ENCODE assay signal across 8 cellular contexts in the genomic region with DNA sequence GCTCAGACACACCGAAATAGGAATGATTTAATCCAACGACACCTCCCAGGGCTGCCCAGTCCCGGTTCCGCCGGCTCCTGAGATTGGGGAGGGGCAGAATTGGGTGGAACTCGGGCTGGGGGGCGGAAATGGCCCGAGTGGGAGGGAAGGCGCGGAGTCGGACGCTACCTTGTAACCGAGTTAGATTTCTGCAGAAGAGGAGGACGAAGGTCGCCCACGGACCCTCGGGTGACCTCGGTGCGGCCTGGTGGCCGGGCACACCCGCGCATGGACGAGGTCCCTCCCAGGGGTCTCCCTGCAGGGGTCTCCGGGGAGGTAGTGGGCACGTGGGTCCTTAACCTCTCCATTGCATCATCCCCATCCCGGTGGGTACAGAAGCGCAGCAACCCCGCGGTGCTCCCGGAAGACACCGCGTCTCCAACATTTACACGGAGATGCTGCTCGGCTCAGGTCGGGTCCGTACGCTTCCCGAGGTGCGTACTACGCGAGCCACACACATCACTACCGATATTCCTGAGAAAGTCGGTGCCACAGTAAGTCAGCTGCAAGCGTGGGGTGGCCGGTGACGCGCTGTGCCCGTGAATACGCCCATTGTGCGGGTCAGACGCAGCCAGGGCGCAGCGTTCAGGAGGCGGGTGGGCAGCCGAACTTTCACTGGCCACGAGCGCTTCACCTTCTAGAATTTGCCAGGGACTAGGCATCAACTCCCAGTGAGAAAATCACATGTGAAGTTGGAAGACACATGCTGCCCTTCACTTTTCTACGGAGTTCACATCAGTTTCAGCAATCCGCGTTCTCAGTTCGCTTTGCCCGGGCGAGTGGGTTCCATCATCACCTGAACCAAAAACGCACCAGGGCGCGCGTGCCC. TPM values are rescaled to one million over a fixed set of nuclear protein-coding genes. Genes with fewer than 3 reads are reported as not detected.
DNase-seq lines count a peak whose midpoint lies in the region; ATAC-seq and TF ChIP-seq lines count a peak whose summit lies in the region.

No MANE protein-coding gene starts in this region.

- POLR2A ChIA-PET in SK-N-SH (lab: Yijun Ruan, JAX), result no interaction called here

- peak overlapping the region; percentile 98 for H3K4me2 ChIP-seq in SK-N-SH

- peaks cover 6% of the 10 kb centered on the region; the same call in 1 of the 2 replicates for H4K20me1 ChIP-seq in SK-N-SH (ENCODE audit: insufficient read depth)

- CTCF ChIA-PET in SK-N-SH (lab: Yijun Ruan, JAX), result no interaction called here

- H3K9me3 Mint-ChIP-seq in chondrocyte (ENCODE audit: low read depth), result no peaks in the 10 kb centered on the region

- peak overlapping the region; percentile 70 to 72 for H3K27ac ChIP-seq in SK-N-SH (ENCODE audit: low read depth in 2 of 2, low read length in 1 of 2)

- no peaks in the 10 kb centered on the region for H3K9me2 ChIP-seq in SK-N-SH

- 1% methylated on average over 27 of the region's 67 CpGs for WGBS in SK-N-SH (ENCODE audit: low lambda C conversion rate)

- TF ChIP-seq RAD21 in SK-N-SH (IDR thresholded peaks at IDR 0.05; ENCODE audit: low read length), result no peak

- H3K27me3 Mint-ChIP-seq in chondrocyte (ENCODE audit: low read depth), result no peaks in the 10 kb centered on the region

- peaks cover 12% of the 10 kb centered on the region for H3F3A ChIP-seq in SK-N-SH (replicated peaks; ENCODE audit: insufficient read depth)

- peak overlapping the region; percentile 88 for H3K4me3 Mint-ChIP-seq in chondrocyte (ENCODE audit: unreplicated experiment)

- peak overlapping the region; percentile 62 to 81 for H3K4me3 ChIP-seq in SK-N-SH (ENCODE audit: low read depth in 2 of 2, low read length in 1 of 2)

- H3K79me2 ChIP-seq in SK-N-SH (ENCODE audit: insufficient read depth), result peaks cover 20% of the 10 kb centered on the region

- H3K27ac Mint-ChIP-seq in chondrocyte (ENCODE audit: unreplicated experiment), result peak overlapping the region; percentile 96

- H3K9ac ChIP-seq in SK-N-SH, result peak overlapping the region; percentile 53; the same call in 1 of the 2 replicates

- H3K36me3 ChIP-seq in SK-N-SH (replicated peaks in 1 of 2; ENCODE audit: control insufficient read depth in 1 of 2, insufficient read depth in 2 of 2, low read length in 1 of 2), result no peaks in the 10 kb centered on the region

- no peaks in the 10 kb centered on the region for H3K36me3 Mint-ChIP-seq in chondrocyte (ENCODE audit: low read depth)

- ATAC-seq in HG03097 (IDR thresholded peaks at IDR 0.05; ENCODE audit: low FRiP score, unreplicated experiment) (peak; percentile 1), left lobe of liver (peak; percentile 20), HG03039 (IDR thresholded peaks at IDR 0.05; ENCODE audit: unreplicated experiment) (no peak)
- ATAC-seq in activated CD4-positive, CD25-positive, alpha-beta regulatory T cell treated with anti-CD3 and anti-CD28 coated beads, Interleukin-2, amount 50 U/mL, for 24 hours, result no peak

- H3K9me3 ChIP-seq in SK-N-SH, result no peaks in the 10 kb centered on the region

- H3K4me1 Mint-ChIP-seq in chondrocyte (ENCODE audit: low read depth), result peaks cover 44% of the 10 kb centered on the region

- H3K4me1 ChIP-seq in SK-N-SH (ENCODE audit: control insufficient read depth in 1 of 2, insufficient read depth in 2 of 2, low read depth in 1 of 2, low read length in 1 of 2), result peaks cover 11 to 23% of the 10 kb centered on the region in 2 experiments; a peak in 3 of 4 replicates

- peak; percentile 34 for DNase-seq in GM03348 (ENCODE audit: low spot score)
- DNase-seq in SK-N-SH, result peak; percentile 51
- peak; percentile 81 for DNase-seq in chondrocyte (ENCODE audit: low spot score)
- DNase-seq in left lobe of liver (ENCODE audit: low spot score), result no peak
- DNase-seq in stimulated activated CD8-positive, alpha-beta memory T cell treated with anti-CD3 and anti-CD28 coated beads, Interleukin-4, amount 100 ng/mL, for 48 hours, result peak; percentile 55

- no peak for TF ChIP-seq EP300 in SK-N-SH (IDR thresholded peaks at IDR 0.05; ENCODE audit: borderline replicate concordance in 1 of 2, low read depth in 1 of 2, low read length in 1 of 2)

- TF ChIP-seq CTCF in SK-N-SH (IDR thresholded peaks at IDR 0.05) (no peak), chondrocyte (IDR thresholded peaks at IDR 0.05) (no peak)

- peak overlapping the region; percentile 61 for H2AFZ ChIP-seq in SK-N-SH (ENCODE audit: low read depth)

- H3K27me3 ChIP-seq in SK-N-SH (ENCODE audit: insufficient read depth), result no peaks in the 10 kb centered on the region; the same call in 1 of the 2 replicates

TF ChIP-seq in SK-N-SH, 30 proteins besides CTCF, POLR2A, EP300 and RAD21:
- TF ChIP-seq SIN3A (IDR thresholded peaks at IDR 0.05; ENCODE audit: borderline replicate concordance, low read depth, low read length), result no peak
- TF ChIP-seq EZH2phosphoT487 (IDR thresholded peaks at IDR 0.05; ENCODE audit: borderline replicate concordance, low read depth), result no peak
- TF ChIP-seq MXI1 (IDR thresholded peaks at IDR 0.05; ENCODE audit: low read depth, low read length), result peak; percentile 24; the same call in 1 of the 2 replicates

RNA-seq across cellular contexts. Expression of gene ZNF516, which starts 3.0 kb away (rescaled TPM):
- polyA plus RNA-seq in SK-N-SH (2012; rRNA removed), result 3.4 and 4.4 TPM in 2 replicates
- 2.8 and 2.9 TPM in 2 replicates for polyA plus RNA-seq in SK-N-SH (2012; cell fraction: cytosol; rRNA removed)
- polyA plus RNA-seq in SK-N-SH (2012; cell fraction: nucleus; rRNA removed), result 10.3 and 10.8 TPM in 2 replicates
- 26.1 to 31.8 TPM (median 27.7 TPM) in 3 replicates for total RNA-seq in chondrocyte
- 16.2 TPM for total RNA-seq in left lobe of liver

Comparison
In these comparisons a context has a peak if more than half of its experiments do, and no peak if none do; other contexts are left out.
1. ATAC-seq: peak in HG03097 (single experiment) and left lobe of liver (single experiment); none in activated CD4-positive, CD25-positive, alpha-beta regulatory T cell treated with anti-CD3 and anti-CD28 coated beads, Interleukin-2, amount 50 U/mL, for 24 hours (0 of 2) and HG03039 (single experiment).